1 cellular context compared by ENCODE assay signal in genomic region chr12:66169221-66170170, GRCh38.
TF ChIP-seq lines count a peak whose summit lies in the region.

A gene with protein sequence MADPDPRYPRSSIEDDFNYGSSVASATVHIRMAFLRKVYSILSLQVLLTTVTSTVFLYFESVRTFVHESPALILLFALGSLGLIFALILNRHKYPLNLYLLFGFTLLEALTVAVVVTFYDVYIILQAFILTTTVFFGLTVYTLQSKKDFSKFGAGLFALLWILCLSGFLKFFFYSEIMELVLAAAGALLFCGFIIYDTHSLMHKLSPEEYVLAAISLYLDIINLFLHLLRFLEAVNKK (minus strand): TSS chr12:66169996. CDS start chr12:66169951, 45 bp downstream.

TF ChIP-seq in HepG2, 621 proteins besides CTCF, POLR2A, EP300 and RAD21 (continued from another document and continues in another):
- TF ChIP-seq ZEB1 (IDR thresholded peaks at IDR 0.05; ENCODE audit: insufficient replicate concordance, low read depth): no peak
- TF ChIP-seq ATF7 (IDR thresholded peaks at IDR 0.05): no peak
- peak; percentile 74 for TF ChIP-seq ATF7 (CRISPR knock-in tag; IDR thresholded peaks at IDR 0.05)
- no peak for TF ChIP-seq PAF1 (CRISPR knock-in tag; IDR thresholded peaks at IDR 0.05)
- TF ChIP-seq PBX2 (CRISPR knock-in tag; IDR thresholded peaks at IDR 0.05): no peak
- no peak for TF ChIP-seq ZNF207 (IDR thresholded peaks at IDR 0.05; ENCODE audit: borderline replicate concordance)
- no peak for TF ChIP-seq RAD51 (IDR thresholded peaks at IDR 0.05; ENCODE audit: borderline replicate concordance)
- TF ChIP-seq MAFG (CRISPR knock-in tag; IDR thresholded peaks at IDR 0.05): no peak
- peak; percentile 75 for TF ChIP-seq POLR2AphosphoS5 (IDR thresholded peaks at IDR 0.05; ENCODE audit: low read depth, low read length)
- TF ChIP-seq SP140L (CRISPR knock-in tag; IDR thresholded peaks at IDR 0.05; ENCODE audit: borderline replicate concordance): no peak
- TF ChIP-seq ZFP1 (CRISPR knock-in tag; IDR thresholded peaks at IDR 0.05): 0 out of 2 replicates have a peak, but pooled peaks have one; percentile 32
- TF ChIP-seq ZSCAN25 (CRISPR knock-in tag; IDR thresholded peaks at IDR 0.05): no peak
- TF ChIP-seq ZFP37 (CRISPR knock-in tag; IDR thresholded peaks at IDR 0.05; ENCODE audit: borderline replicate concordance): no peak
- no peak for TF ChIP-seq ZNF20 (CRISPR knock-in tag; IDR thresholded peaks at IDR 0.05)
- peak; percentile 49; the same call in 1 of the 2 replicates for TF ChIP-seq CREM (IDR thresholded peaks at IDR 0.05)
- peak; percentile 38; the same call in 1 of the 2 replicates for TF ChIP-seq CREM (CRISPR knock-in tag; IDR thresholded peaks at IDR 0.05)
- no peak for TF ChIP-seq FIP1L1 (IDR thresholded peaks at IDR 0.05; ENCODE audit: borderline replicate concordance, insufficient read depth, low read depth, low read length)
- TF ChIP-seq, protein P1, sequence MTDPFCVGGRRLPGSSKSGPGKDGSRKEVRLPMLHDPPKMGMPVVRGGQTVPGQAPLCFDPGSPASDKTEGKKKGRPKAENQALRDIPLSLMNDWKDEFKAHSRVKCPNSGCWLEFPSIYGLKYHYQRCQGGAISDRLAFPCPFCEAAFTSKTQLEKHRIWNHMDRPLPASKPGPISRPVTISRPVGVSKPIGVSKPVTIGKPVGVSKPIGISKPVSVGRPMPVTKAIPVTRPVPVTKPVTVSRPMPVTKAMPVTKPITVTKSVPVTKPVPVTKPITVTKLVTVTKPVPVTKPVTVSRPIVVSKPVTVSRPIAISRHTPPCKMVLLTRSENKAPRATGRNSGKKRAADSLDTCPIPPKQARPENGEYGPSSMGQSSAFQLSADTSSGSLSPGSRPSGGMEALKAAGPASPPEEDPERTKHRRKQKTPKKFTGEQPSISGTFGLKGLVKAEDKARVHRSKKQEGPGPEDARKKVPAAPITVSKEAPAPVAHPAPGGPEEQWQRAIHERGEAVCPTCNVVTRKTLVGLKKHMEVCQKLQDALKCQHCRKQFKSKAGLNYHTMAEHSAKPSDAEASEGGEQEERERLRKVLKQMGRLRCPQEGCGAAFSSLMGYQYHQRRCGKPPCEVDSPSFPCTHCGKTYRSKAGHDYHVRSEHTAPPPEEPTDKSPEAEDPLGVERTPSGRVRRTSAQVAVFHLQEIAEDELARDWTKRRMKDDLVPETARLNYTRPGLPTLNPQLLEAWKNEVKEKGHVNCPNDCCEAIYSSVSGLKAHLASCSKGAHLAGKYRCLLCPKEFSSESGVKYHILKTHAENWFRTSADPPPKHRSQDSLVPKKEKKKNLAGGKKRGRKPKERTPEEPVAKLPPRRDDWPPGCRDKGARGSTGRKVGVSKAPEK (CRISPR knock-in tag; IDR thresholded peaks at IDR 0.05; ENCODE audit: borderline replicate concordance): no peak
- TF ChIP-seq ZNF496 (CRISPR knock-in tag; IDR thresholded peaks at IDR 0.05; ENCODE audit: insufficient replicate concordance): no peak
- TF ChIP-seq TSC22D2 (CRISPR knock-in tag; IDR thresholded peaks at IDR 0.05; ENCODE audit: borderline replicate concordance): no peak; the same call in 1 of the 2 replicates
- no peak for TF ChIP-seq RFX5 (IDR thresholded peaks at IDR 0.05; ENCODE audit: low read depth, low read length)
- TF ChIP-seq, protein P2, sequence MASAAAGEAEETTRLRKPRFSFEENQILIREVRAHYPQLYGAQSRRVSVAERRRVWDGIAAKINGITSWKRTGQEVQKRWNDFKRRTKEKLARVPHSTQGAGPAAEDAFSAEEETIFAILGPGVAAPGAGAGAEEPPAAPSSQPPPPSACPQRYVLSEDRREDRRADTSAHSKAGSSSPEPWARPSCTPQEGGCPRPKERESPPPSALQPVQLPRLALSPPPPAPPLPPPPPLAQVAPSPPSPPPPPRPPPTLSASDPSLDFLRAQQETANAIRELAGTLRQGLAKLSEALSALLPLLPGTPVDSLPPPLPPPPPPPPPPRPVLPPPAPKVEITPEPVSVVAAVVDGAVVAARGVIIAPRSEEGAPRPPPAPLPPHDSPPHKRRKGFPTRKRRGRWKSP (CRISPR knock-in tag; IDR thresholded peaks at IDR 0.05): no peak
- TF ChIP-seq HIVEP1 (CRISPR knock-in tag; IDR thresholded peaks at IDR 0.05): no peak
- peak; percentile 93 for TF ChIP-seq ZNF253 (CRISPR knock-in tag; IDR thresholded peaks at IDR 0.05; ENCODE audit: borderline replicate concordance)
- peak; percentile 74 for TF ChIP-seq CEBPB (IDR thresholded peaks at IDR 0.05; ENCODE audit: borderline replicate concordance, low read depth, low read length)
- peak; percentile 99 for TF ChIP-seq CBFB (CRISPR knock-in tag; IDR thresholded peaks at IDR 0.05)
- no peak for TF ChIP-seq MBNL3 (CRISPR knock-in tag; conservative IDR thresholded peaks at IDR 0.05)
- TF ChIP-seq NFIB (CRISPR knock-in tag; IDR thresholded peaks at IDR 0.05; ENCODE audit: borderline replicate concordance): no peak
- TF ChIP-seq DBP (CRISPR knock-in tag; IDR thresholded peaks at IDR 0.05; ENCODE audit: not compliant biosample characterization): peak; percentile 56
- TF ChIP-seq CENPX (CRISPR knock-in tag; IDR thresholded peaks at IDR 0.05): no peak
- TF ChIP-seq ZNF33B (CRISPR knock-in tag; IDR thresholded peaks at IDR 0.05): no peak
- TF ChIP-seq, protein P3, sequence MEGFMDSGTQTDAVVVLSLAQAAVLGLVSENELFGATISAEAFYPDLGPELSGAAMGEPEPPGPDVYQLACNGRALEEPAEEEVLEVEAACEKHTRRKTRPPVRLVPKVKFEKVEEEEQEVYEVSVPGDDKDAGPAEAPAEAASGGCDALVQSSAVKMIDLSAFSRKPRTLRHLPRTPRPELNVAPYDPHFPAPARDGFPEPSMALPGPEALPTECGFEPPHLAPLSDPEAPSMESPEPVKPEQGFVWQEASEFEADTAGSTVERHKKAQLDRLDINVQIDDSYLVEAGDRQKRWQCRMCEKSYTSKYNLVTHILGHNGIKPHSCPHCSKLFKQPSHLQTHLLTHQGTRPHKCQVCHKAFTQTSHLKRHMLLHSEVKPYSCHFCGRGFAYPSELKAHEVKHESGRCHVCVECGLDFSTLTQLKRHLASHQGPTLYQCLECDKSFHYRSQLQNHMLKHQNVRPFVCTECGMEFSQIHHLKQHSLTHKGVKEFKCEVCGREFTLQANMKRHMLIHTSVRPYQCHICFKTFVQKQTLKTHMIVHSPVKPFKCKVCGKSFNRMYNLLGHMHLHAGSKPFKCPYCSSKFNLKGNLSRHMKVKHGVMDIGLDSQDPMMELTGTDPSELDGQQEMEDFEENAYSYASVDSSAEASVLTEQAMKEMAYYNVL (CRISPR knock-in tag; IDR thresholded peaks at IDR 0.05; ENCODE audit: borderline replicate concordance): peak; percentile 87
- TF ChIP-seq NFKBIZ (CRISPR knock-in tag; IDR thresholded peaks at IDR 0.05): no peak; the same call in 1 of the 2 replicates
- peak; percentile 68; the same call in 1 of the 2 replicates for TF ChIP-seq ZNF891 (CRISPR knock-in tag; IDR thresholded peaks at IDR 0.05)
- peak; percentile 51; the same call in 1 of the 2 replicates for TF ChIP-seq ZNF232 (CRISPR knock-in tag; IDR thresholded peaks at IDR 0.05; ENCODE audit: borderline replicate concordance)
- TF ChIP-seq HMG20B (CRISPR knock-in tag; conservative IDR thresholded peaks at IDR 0.05): no peak
- TF ChIP-seq MED8 (CRISPR knock-in tag; IDR thresholded peaks at IDR 0.05; ENCODE audit: insufficient replicate concordance): peak; percentile 57
- TF ChIP-seq ZNF326 (CRISPR knock-in tag; IDR thresholded peaks at IDR 0.05; ENCODE audit: borderline replicate concordance): no peak
- peak; percentile 20 for TF ChIP-seq ATF1 (CRISPR knock-in tag; IDR thresholded peaks at IDR 0.05)
- peak; percentile 86; the same call in 1 of the 2 replicates for TF ChIP-seq RARG (CRISPR knock-in tag; IDR thresholded peaks at IDR 0.05; ENCODE audit: low read depth)
- no peak for TF ChIP-seq JARID2 (CRISPR knock-in tag; IDR thresholded peaks at IDR 0.05; ENCODE audit: insufficient replicate concordance)
- TF ChIP-seq KMT2A (CRISPR knock-in tag; IDR thresholded peaks at IDR 0.05): peak; percentile 85
- TF ChIP-seq ZNF501 (CRISPR knock-in tag; IDR thresholded peaks at IDR 0.05): peak; percentile 74
- TF ChIP-seq, protein P4, sequence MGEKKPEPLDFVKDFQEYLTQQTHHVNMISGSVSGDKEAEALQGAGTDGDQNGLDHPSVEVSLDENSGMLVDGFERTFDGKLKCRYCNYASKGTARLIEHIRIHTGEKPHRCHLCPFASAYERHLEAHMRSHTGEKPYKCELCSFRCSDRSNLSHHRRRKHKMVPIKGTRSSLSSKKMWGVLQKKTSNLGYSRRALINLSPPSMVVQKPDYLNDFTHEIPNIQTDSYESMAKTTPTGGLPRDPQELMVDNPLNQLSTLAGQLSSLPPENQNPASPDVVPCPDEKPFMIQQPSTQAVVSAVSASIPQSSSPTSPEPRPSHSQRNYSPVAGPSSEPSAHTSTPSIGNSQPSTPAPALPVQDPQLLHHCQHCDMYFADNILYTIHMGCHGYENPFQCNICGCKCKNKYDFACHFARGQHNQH (CRISPR knock-in tag; IDR thresholded peaks at IDR 0.05): 0 out of 2 replicates have a peak, but pooled peaks have one; percentile 60
- 0 out of 2 replicates have a peak, but pooled peaks have one; percentile 71 for TF ChIP-seq GTF3A (CRISPR knock-in tag; conservative IDR thresholded peaks at IDR 0.05)
- no peak for TF ChIP-seq MXI1 (IDR thresholded peaks at IDR 0.05; ENCODE audit: borderline replicate concordance, low read depth, low read length)
- TF ChIP-seq, protein P5, sequence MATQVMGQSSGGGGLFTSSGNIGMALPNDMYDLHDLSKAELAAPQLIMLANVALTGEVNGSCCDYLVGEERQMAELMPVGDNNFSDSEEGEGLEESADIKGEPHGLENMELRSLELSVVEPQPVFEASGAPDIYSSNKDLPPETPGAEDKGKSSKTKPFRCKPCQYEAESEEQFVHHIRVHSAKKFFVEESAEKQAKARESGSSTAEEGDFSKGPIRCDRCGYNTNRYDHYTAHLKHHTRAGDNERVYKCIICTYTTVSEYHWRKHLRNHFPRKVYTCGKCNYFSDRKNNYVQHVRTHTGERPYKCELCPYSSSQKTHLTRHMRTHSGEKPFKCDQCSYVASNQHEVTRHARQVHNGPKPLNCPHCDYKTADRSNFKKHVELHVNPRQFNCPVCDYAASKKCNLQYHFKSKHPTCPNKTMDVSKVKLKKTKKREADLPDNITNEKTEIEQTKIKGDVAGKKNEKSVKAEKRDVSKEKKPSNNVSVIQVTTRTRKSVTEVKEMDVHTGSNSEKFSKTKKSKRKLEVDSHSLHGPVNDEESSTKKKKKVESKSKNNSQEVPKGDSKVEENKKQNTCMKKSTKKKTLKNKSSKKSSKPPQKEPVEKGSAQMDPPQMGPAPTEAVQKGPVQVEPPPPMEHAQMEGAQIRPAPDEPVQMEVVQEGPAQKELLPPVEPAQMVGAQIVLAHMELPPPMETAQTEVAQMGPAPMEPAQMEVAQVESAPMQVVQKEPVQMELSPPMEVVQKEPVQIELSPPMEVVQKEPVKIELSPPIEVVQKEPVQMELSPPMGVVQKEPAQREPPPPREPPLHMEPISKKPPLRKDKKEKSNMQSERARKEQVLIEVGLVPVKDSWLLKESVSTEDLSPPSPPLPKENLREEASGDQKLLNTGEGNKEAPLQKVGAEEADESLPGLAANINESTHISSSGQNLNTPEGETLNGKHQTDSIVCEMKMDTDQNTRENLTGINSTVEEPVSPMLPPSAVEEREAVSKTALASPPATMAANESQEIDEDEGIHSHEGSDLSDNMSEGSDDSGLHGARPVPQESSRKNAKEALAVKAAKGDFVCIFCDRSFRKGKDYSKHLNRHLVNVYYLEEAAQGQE (IDR thresholded peaks at IDR 0.05; ENCODE audit: borderline replicate concordance in 1 of 2, low read depth in 1 of 2, low read length in 2 of 2): 0 out of 4 replicates have a peak, but pooled peaks of 1 of the 2 experiments have one; percentile 11
- no peak for TF ChIP-seq ZNF530 (CRISPR knock-in tag; IDR thresholded peaks at IDR 0.05; ENCODE audit: low read depth)
- TF ChIP-seq ZSCAN21 (CRISPR knock-in tag; IDR thresholded peaks at IDR 0.05; ENCODE audit: borderline replicate concordance): peak; percentile 96
- TF ChIP-seq, protein P6, sequence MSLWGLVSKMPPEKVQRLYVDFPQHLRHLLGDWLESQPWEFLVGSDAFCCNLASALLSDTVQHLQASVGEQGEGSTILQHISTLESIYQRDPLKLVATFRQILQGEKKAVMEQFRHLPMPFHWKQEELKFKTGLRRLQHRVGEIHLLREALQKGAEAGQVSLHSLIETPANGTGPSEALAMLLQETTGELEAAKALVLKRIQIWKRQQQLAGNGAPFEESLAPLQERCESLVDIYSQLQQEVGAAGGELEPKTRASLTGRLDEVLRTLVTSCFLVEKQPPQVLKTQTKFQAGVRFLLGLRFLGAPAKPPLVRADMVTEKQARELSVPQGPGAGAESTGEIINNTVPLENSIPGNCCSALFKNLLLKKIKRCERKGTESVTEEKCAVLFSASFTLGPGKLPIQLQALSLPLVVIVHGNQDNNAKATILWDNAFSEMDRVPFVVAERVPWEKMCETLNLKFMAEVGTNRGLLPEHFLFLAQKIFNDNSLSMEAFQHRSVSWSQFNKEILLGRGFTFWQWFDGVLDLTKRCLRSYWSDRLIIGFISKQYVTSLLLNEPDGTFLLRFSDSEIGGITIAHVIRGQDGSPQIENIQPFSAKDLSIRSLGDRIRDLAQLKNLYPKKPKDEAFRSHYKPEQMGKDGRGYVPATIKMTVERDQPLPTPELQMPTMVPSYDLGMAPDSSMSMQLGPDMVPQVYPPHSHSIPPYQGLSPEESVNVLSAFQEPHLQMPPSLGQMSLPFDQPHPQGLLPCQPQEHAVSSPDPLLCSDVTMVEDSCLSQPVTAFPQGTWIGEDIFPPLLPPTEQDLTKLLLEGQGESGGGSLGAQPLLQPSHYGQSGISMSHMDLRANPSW (CRISPR knock-in tag; IDR thresholded peaks at IDR 0.05; ENCODE audit: borderline replicate concordance): peak; percentile 45; the same call in 1 of the 2 replicates
- TF ChIP-seq ZBTB37 (CRISPR knock-in tag; IDR thresholded peaks at IDR 0.05): peak; percentile 53; the same call in 1 of the 2 replicates
